ENCODE assay signal across 20 cellular contexts in genomic region chr4:98833384-98833783, GRCh38.
A peak's percentile ranks its signal among the peaks of the same experiment; 100 is the strongest.
DNase-seq lines count a peak whose midpoint lies in the region; ATAC-seq and TF ChIP-seq lines count a peak whose summit lies in the region.
"Had no signal": no experiment of that assay in that cellular context is flagged by ENCODE, and none has a peak within 500 bp of the region (broad histone marks: within the 10 kb centered on the region; RNA-seq: fewer than 3 reads in every experiment).

No MANE protein-coding gene starts in this region.

- no peaks in the 10 kb centered on the region for H3K79me2 ChIP-seq in GM23248 (ENCODE audit: insufficient read depth)

- peaks cover 2% of the 10 kb centered on the region for H3K4me1 Mint-ChIP-seq in activated CD8-positive, alpha-beta memory T cell treated with anti-CD3 and anti-CD28 coated beads, Interleukin-2, amount 10 ng/mL, durations not matched to agents 7 days and 5 days

- DNase-seq in GM23248 = peak; percentile 6
- DNase-seq in Right ventricle myocardium superior = no peak
- DNase-seq in right atrium auricular region (ENCODE audit: low spot score) = no peak
- peak; percentile 52 for DNase-seq in putamen (ENCODE audit: low spot score)
- no peak for DNase-seq in mesenteric fat pad (ENCODE audit: low spot score)
- no peak for DNase-seq in SKM-1 treated with dmso at 0.1 percent for 144 hours (lab: John Stamatoyannopoulos, UW; ENCODE audit: unreplicated experiment)
- DNase-seq in NCI-H1092 treated with DMSO at 0.1 percent for 48 hours (lab: John Stamatoyannopoulos, UW) = no peak
- no peak for DNase-seq in activated CD8-positive, alpha-beta memory T cell treated with anti-CD3 and anti-CD28 coated beads, Interleukin-2, amount 10 ng/mL, durations not matched to agents 7 days and 5 days
- DNase-seq: Calu3; CD8-positive, alpha-beta memory T cell; DMS153; GOT3; Karpas-422; MV-4-11; NCI-H1694 treated with DMSO at 0.1 percent for 48 hours; NCI-H446; NCI-H526; OCI-M1 had no signal

- peak; percentile 90 for ATAC-seq in Right ventricle myocardium superior (ENCODE audit: poor library complexity)
- no peak for ATAC-seq in activated CD8-positive, alpha-beta memory T cell treated with anti-CD3 and anti-CD28 coated beads, Interleukin-2, amount 10 ng/mL, durations not matched to agents 7 days and 5 days
- ATAC-seq: HCT116 had no signal

- no peaks in the 10 kb centered on the region for H3F3A ChIP-seq in GM23248 (ENCODE audit: insufficient read depth)

- H3K27ac Mint-ChIP-seq in activated CD8-positive, alpha-beta memory T cell treated with anti-CD3 and anti-CD28 coated beads, Interleukin-2, amount 10 ng/mL, durations not matched to agents 7 days and 5 days = no peak overlapping the region
- H3K27ac Mint-ChIP-seq: CD8-positive, alpha-beta memory T cell had no signal

- H3K9ac ChIP-seq in GM23248 = no peak overlapping the region

- in situ Hi-C loops in GM23248 (cut with MboI) = no loop called here

- no peak overlapping the region for H3K4me2 ChIP-seq in GM23248 (ENCODE audit: unreplicated experiment)

- H3K9me3 Mint-ChIP-seq in activated CD8-positive, alpha-beta memory T cell treated with anti-CD3 and anti-CD28 coated beads, Interleukin-2, amount 10 ng/mL, durations not matched to agents 7 days and 5 days (ENCODE audit: low read depth) = no peaks in the 10 kb centered on the region
- H3K9me3 Mint-ChIP-seq: CD8-positive, alpha-beta memory T cell had no signal

- H3K4me1 ChIP-seq in GM23248 (ENCODE audit: insufficient read depth) (no peaks in the 10 kb centered on the region), right atrium auricular region (no peaks in the 10 kb centered on the region)

- H3K4me3 ChIP-seq in GM23248 (no peak overlapping the region), right atrium auricular region (no peak overlapping the region)

- CTCF ChIA-PET in activated CD8-positive, alpha-beta memory T cell treated with anti-CD3 and anti-CD28 coated beads, Interleukin-2, amount 10 ng/mL, durations not matched to agents 7 days and 5 days (lab: Charles Lee) = no interaction called here

- no peak overlapping the region for H2AFZ ChIP-seq in GM23248

- H3K27me3 Mint-ChIP-seq in activated CD8-positive, alpha-beta memory T cell treated with anti-CD3 and anti-CD28 coated beads, Interleukin-2, amount 10 ng/mL, durations not matched to agents 7 days and 5 days = peaks cover 3% of the 10 kb centered on the region
- H3K27me3 Mint-ChIP-seq: CD8-positive, alpha-beta memory T cell had no signal

- H3K9me3 ChIP-seq in GM23248 (ENCODE audit: low read depth) (no peaks in the 10 kb centered on the region), right atrium auricular region (no peaks in the 10 kb centered on the region)

- H3K27me3 ChIP-seq in GM23248 (replicated peaks; ENCODE audit: insufficient read depth) (no peaks in the 10 kb centered on the region), right atrium auricular region (no peaks in the 10 kb centered on the region)

- intact Hi-C loops in Right ventricle myocardium superior (cut with DNase I) = no loop called here

- no peaks in the 10 kb centered on the region for H3K36me3 ChIP-seq in GM23248 (ENCODE audit: low read depth)
- H3K36me3 ChIP-seq in right atrium auricular region = no peaks in the 10 kb centered on the region

- H4K20me1 ChIP-seq in GM23248 (ENCODE audit: insufficient read depth) = no peaks in the 10 kb centered on the region

- no peaks in the 10 kb centered on the region for H3K36me3 Mint-ChIP-seq in activated CD8-positive, alpha-beta memory T cell treated with anti-CD3 and anti-CD28 coated beads, Interleukin-2, amount 10 ng/mL, durations not matched to agents 7 days and 5 days

- H3K27ac ChIP-seq in GM23248 (no peak overlapping the region), right atrium auricular region (peak overlapping the region; percentile 17 to 79)
- H3K27ac ChIP-seq: C4-2B had no signal

- no peak overlapping the region for H3K4me3 Mint-ChIP-seq in activated CD8-positive, alpha-beta memory T cell treated with anti-CD3 and anti-CD28 coated beads, Interleukin-2, amount 10 ng/mL, durations not matched to agents 7 days and 5 days
- H3K4me3 Mint-ChIP-seq: CD8-positive, alpha-beta memory T cell had no signal

- H3K9me2 ChIP-seq in GM23248 (ENCODE audit: insufficient read depth) = no peaks in the 10 kb centered on the region

- TF ChIP-seq CTCF in right atrium auricular region (IDR thresholded peaks at IDR 0.05) = no peak

- WGBS in GM23248 (ENCODE audit: low coverage in 1 of 2, low lambda C conversion rate in 2 of 2, missing lambda C conversion rate in 2 of 2), 2 experiments = 31 to 37% methylated on average over 1 of the region's 1 CpG

Comparison
In these comparisons a context has a peak if more than half of its experiments do, and no peak if none do; other contexts are left out.
1. DNase-seq: peak in GM23248 (single experiment) and putamen (single experiment); none in Right ventricle myocardium superior (single experiment), right atrium auricular region (single experiment), mesenteric fat pad (single experiment), SKM-1 treated with dmso at 0.1 percent for 144 hours (single experiment), NCI-H1092 treated with DMSO at 0.1 percent for 48 hours (single experiment) and activated CD8-positive, alpha-beta memory T cell treated with anti-CD3 and anti-CD28 coated beads, Interleukin-2, amount 10 ng/mL, durations not matched to agents 7 days and 5 days (single experiment).